1 cellular context compared by ENCODE assay signal in genomic region chr6:163496205-163496604, GRCh38.
TF ChIP-seq lines count a peak whose summit lies in the region.

No MANE protein-coding gene starts in this region.

TF ChIP-seq in WTC11, 78 proteins besides CTCF, POLR2A, EP300 and RAD21 (continued from another document):
- TF ChIP-seq MLX (CRISPR knock-in tag; IDR thresholded peaks at IDR 0.05) (no peak), CREM (CRISPR knock-in tag; IDR thresholded peaks at IDR 0.05) (no peak), FOXP1 (CRISPR knock-in tag; IDR thresholded peaks at IDR 0.05; ENCODE audit: borderline replicate concordance) (no peak), SMAD4 (CRISPR knock-in tag; IDR thresholded peaks at IDR 0.05) (no peak), ZNF232 (CRISPR knock-in tag; IDR thresholded peaks at IDR 0.05) (no peak), ERG (CRISPR knock-in tag; IDR thresholded peaks at IDR 0.05) (no peak), ZNF396 (CRISPR knock-in tag; IDR thresholded peaks at IDR 0.05; ENCODE audit: borderline replicate concordance) (no peak), GTF2I (CRISPR knock-in tag; conservative IDR thresholded peaks at IDR 0.05) (no peak), E2F1 (CRISPR knock-in tag; IDR thresholded peaks at IDR 0.05) (no peak)
